24 cellular contexts compared by ENCODE assay signal in the genomic region with DNA sequence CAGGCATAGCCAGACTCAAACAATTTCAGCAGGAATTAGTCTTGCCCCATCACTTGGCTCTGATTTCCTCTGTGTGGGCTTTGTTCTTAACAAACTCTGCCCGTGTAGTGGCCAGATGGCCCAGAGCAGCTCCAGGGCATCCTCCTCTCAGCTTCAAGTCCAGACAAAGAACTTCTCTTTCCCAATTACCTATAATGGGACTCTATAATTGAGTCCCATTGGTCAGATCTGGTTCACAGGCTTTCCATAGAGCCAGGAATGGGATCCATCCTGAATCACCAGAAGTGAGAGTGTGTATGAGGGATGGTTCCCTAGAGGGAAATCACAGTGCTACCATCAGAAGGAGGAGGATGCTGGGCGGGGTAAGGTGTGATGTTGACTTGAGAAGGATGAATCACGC.
A peak's percentile ranks its signal among the peaks of the same experiment; 100 is the strongest.
DNase-seq lines count a peak whose midpoint lies in the region; ATAC-seq, FAIRE-seq and TF ChIP-seq lines count a peak whose summit lies in the region.
"Had no signal": no experiment of that assay in that cellular context is flagged by ENCODE, and none has a peak within 500 bp of the region (broad histone marks: within the 10 kb centered on the region; RNA-seq: fewer than 3 reads in every experiment).

No MANE protein-coding gene starts in this region.

- FAIRE-seq in RCC 7860 (lab: Jason Lieb, UNC): no peak
- FAIRE-seq: GM12878 had no signal

- intact Hi-C loops in heart left ventricle (cut with DNase I): no loop called here

- H3K27me3 Mint-ChIP-seq in brain: peaks cover 4% of the 10 kb centered on the region
- H3K27me3 Mint-ChIP-seq: activated CD4-positive, alpha-beta T cell treated with anti-CD3 and anti-CD28 coated beads, Interleukin-2, amount 10 ng/mL, durations not matched to agents 24 days and 14 days; progenitor cell of endocrine pancreas had no signal

- no peaks in the 10 kb centered on the region for H3K9me3 ChIP-seq in heart left ventricle
- H3K9me3 ChIP-seq: BLaER1, neutrophil had no signal

- no peak for TF ChIP-seq POLR2A in heart left ventricle (IDR thresholded peaks at IDR 0.05)

- no peaks in the 10 kb centered on the region for H3K36me3 ChIP-seq in heart left ventricle
- H3K36me3 ChIP-seq: BLaER1, neutrophil had no signal

- no peaks in the 10 kb centered on the region for H3K27me3 ChIP-seq in foreskin keratinocyte
- no peaks in the 10 kb centered on the region for H3K27me3 ChIP-seq in heart left ventricle
- H3K27me3 ChIP-seq: BLaER1, neutrophil had no signal

- H3K4me3 Mint-ChIP-seq in brain: no peak overlapping the region
- H3K4me3 Mint-ChIP-seq: activated CD4-positive, alpha-beta T cell treated with anti-CD3 and anti-CD28 coated beads, Interleukin-2, amount 10 ng/mL, durations not matched to agents 24 days and 14 days; activated naive CD4-positive, alpha-beta T cell treated with anti-CD3 and anti-CD28 coated beads for 36 hours; memory B cell; T-helper 2 cell treated with Interferon-gamma antibody and Interleukin-4, amounts not matched to agents 5 μg/mL and 100 μg/mL, for 36 hours had no signal

- H3K9me3 Mint-ChIP-seq in brain: peaks cover 0 to 2% (median 0%) of the 10 kb centered on the region in 5 experiments
- H3K9me3 Mint-ChIP-seq: activated CD4-positive, alpha-beta T cell treated with anti-CD3 and anti-CD28 coated beads, Interleukin-2, amount 10 ng/mL, durations not matched to agents 24 days and 14 days; activated naive CD4-positive, alpha-beta T cell treated with anti-CD3 and anti-CD28 coated beads for 36 hours; memory B cell; T-helper 2 cell treated with Interferon-gamma antibody and Interleukin-4, amounts not matched to agents 5 μg/mL and 100 μg/mL, for 36 hours had no signal

- H3K36me3 Mint-ChIP-seq in brain: no peaks in the 10 kb centered on the region
- H3K36me3 Mint-ChIP-seq: memory B cell had no signal

- no peak overlapping the region for H3K4me3 ChIP-seq in AG10803 (ENCODE audit: low read length)
- H3K4me3 ChIP-seq in heart left ventricle: no peak overlapping the region
- H3K4me3 ChIP-seq: BLaER1, GM12878 had no signal

- WGBS in heart left ventricle, 4 donors: 70 to 79% (median 77%) methylated on average over 3 of the region's 3 CpGs

- peaks cover 21% of the 10 kb centered on the region for H3K4me1 Mint-ChIP-seq in brain
- H3K4me1 Mint-ChIP-seq: activated CD4-positive, alpha-beta T cell treated with anti-CD3 and anti-CD28 coated beads, Interleukin-2, amount 10 ng/mL, durations not matched to agents 24 days and 14 days; memory B cell had no signal

- H3K27ac ChIP-seq in foreskin keratinocyte (peak overlapping the region; percentile 89), heart left ventricle (no peak overlapping the region)
- H3K27ac ChIP-seq: BLaER1, neutrophil, VCaP had no signal

- DNase-seq in AG10803 (ENCODE audit: low read depth) (peak; percentile 53), NCI-H524 treated with DMSO at 0.1 percent for 48 hours (lab: John Stamatoyannopoulos, UW) (peak; percentile 9), foreskin keratinocyte (peak; percentile 100), RCC 7860 (ENCODE audit: low spot score) (no peak), heart left ventricle (no peak)
- DNase-seq: activated CD4-positive, alpha-beta T cell treated with anti-CD3 and anti-CD28 coated beads, Interleukin-2, amount 10 ng/mL, durations not matched to agents 24 days and 14 days; activated naive CD4-positive, alpha-beta T cell treated with anti-CD3 and anti-CD28 coated beads for 36 hours; amniotic stem cell; DMS79; left colon; NCI-H1694 treated with DMSO at 0.1 percent for 48 hours; NCI-H345; NK-92 treated with Interleukin-12 subunit alpha and Interleukin-12 subunit beta, amount 100 ng/mL, for 24 hours had no signal

- peaks cover 42% of the 10 kb centered on the region for H3K4me1 ChIP-seq in foreskin keratinocyte
- H3K4me1 ChIP-seq in heart left ventricle: no peaks in the 10 kb centered on the region
- H3K4me1 ChIP-seq: BLaER1 had no signal

- no peak for TF ChIP-seq CTCF in AG10803 (conservative IDR thresholded peaks at IDR 0.05; ENCODE audit: low read length)
- TF ChIP-seq CTCF in brain (conservative IDR thresholded peaks at IDR 0.05): no peak
- TF ChIP-seq CTCF in foreskin keratinocyte (conservative IDR thresholded peaks at IDR 0.05): no peak
- TF ChIP-seq CTCF in heart left ventricle (IDR thresholded peaks at IDR 0.05): no peak

- peak; percentile 88 for ATAC-seq in foreskin keratinocyte
- no peak for ATAC-seq in HG03045 (IDR thresholded peaks at IDR 0.05; ENCODE audit: unreplicated experiment)
- no peak for ATAC-seq in HG02588 (IDR thresholded peaks at IDR 0.05; ENCODE audit: unreplicated experiment)
- ATAC-seq in heart left ventricle: no peak
- ATAC-seq: GM12878, left colon, Panc1 had no signal

- peak overlapping the region in 3 of 5 experiments; percentile 38 to 63 (median 62) for H3K27ac Mint-ChIP-seq in brain
- H3K27ac Mint-ChIP-seq: activated CD4-positive, alpha-beta T cell treated with anti-CD3 and anti-CD28 coated beads, Interleukin-2, amount 10 ng/mL, durations not matched to agents 24 days and 14 days; activated naive CD4-positive, alpha-beta T cell treated with anti-CD3 and anti-CD28 coated beads for 36 hours; memory B cell; progenitor cell of endocrine pancreas; T-helper 2 cell treated with Interferon-gamma antibody and Interleukin-4, amounts not matched to agents 5 μg/mL and 100 μg/mL, for 36 hours had no signal

Comparison
In these comparisons a context has a peak if more than half of its experiments do, and no peak if none do; other contexts are left out.
1. DNase-seq: peak in AG10803 (single experiment), NCI-H524 treated with DMSO at 0.1 percent for 48 hours (single experiment) and foreskin keratinocyte (2 of 2); none in RCC 7860 (single experiment) and heart left ventricle (0 of 5).